In genomic region chr12:80033457-80033856, GRCh38 we compare ENCODE assay signal across 14 cellular contexts.
A peak's percentile ranks its signal among the peaks of the same experiment; 100 is the strongest.
DNase-seq lines count a peak whose midpoint lies in the region; ATAC-seq and TF ChIP-seq lines count a peak whose summit lies in the region.
"Had no signal": no experiment of that assay in that cellular context is flagged by ENCODE, and none has a peak within 500 bp of the region (broad histone marks: within the 10 kb centered on the region; RNA-seq: fewer than 3 reads in every experiment).

No MANE protein-coding gene starts in this region.

- ATAC-seq in omental fat pad (ENCODE audit: low FRiP score), result peak; percentile 32
- ATAC-seq in GM19351 (IDR thresholded peaks at IDR 0.05; ENCODE audit: unreplicated experiment), result no peak
- no peak for ATAC-seq in activated naive CD4-positive, alpha-beta T cell treated with anti-CD3 and anti-CD28 coated beads, Interleukin-2, amount 50 U/mL, for 72 hours

- H3K9me3 ChIP-seq in esophagus squamous epithelium, result no peaks in the 10 kb centered on the region

- TF ChIP-seq CTCF in AG10803 (conservative IDR thresholded peaks at IDR 0.05; ENCODE audit: low read length) (no peak), esophagus squamous epithelium (IDR thresholded peaks at IDR 0.05) (no peak), omental fat pad (IDR thresholded peaks at IDR 0.05) (no peak)

- no peaks in the 10 kb centered on the region for H3K27me3 ChIP-seq in esophagus squamous epithelium

- WGBS in esophagus squamous epithelium, 2 donors, result 37 to 52% methylated on average over 2 of the region's 2 CpGs

- H3K4me1 Mint-ChIP-seq in activated naive CD8-positive, alpha-beta T cell treated with anti-CD3 and anti-CD28 coated beads for 36 hours, result no peaks in the 10 kb centered on the region
- H3K4me1 Mint-ChIP-seq: activated CD4-positive, alpha-beta memory T cell treated with anti-CD3 and anti-CD28 coated beads, Interleukin-2, amount 10 ng/mL, durations not matched to agents 7 days and 5 days had no signal

- DNase-seq in AG10803 (ENCODE audit: low read depth) (peak; percentile 58), OCI-M1 (lab: John Stamatoyannopoulos, UW) (peak; percentile 48), esophagus squamous epithelium (lab: John Stamatoyannopoulos, UW) (no peak), omental fat pad (ENCODE audit: low spot score) (no peak), MV-4-11 (lab: John Stamatoyannopoulos, UW) (no peak)
- DNase-seq in activated naive CD8-positive, alpha-beta T cell treated with anti-CD3 and anti-CD28 coated beads for 36 hours, result no peak
- DNase-seq in activated naive CD4-positive, alpha-beta T cell treated with anti-CD3 and anti-CD28 coated beads, Interleukin-2, amount 50 U/mL, for 72 hours (ENCODE audit: low spot score in 2 of 2), result no peak
- DNase-seq: activated CD4-positive, alpha-beta memory T cell treated with anti-CD3 and anti-CD28 coated beads, Interleukin-2, amount 10 ng/mL, durations not matched to agents 7 days and 5 days; KG1; NCI-H510A; stimulated activated CD4-positive, alpha-beta T cell treated with anti-CD3 and anti-CD28 coated beads, Interleukin-15, amount 100 ng/mL, for 24 hours had no signal

- no peaks in the 10 kb centered on the region for H3K9me3 Mint-ChIP-seq in activated naive CD8-positive, alpha-beta T cell treated with anti-CD3 and anti-CD28 coated beads for 36 hours
- no peaks in the 10 kb centered on the region for H3K9me3 Mint-ChIP-seq in activated naive CD4-positive, alpha-beta T cell treated with anti-CD3 and anti-CD28 coated beads, Interleukin-2, amount 50 U/mL, for 72 hours
- H3K9me3 Mint-ChIP-seq: activated CD4-positive, alpha-beta memory T cell treated with anti-CD3 and anti-CD28 coated beads, Interleukin-2, amount 10 ng/mL, durations not matched to agents 7 days and 5 days; stimulated activated naive CD8-positive, alpha-beta T cell treated with anti-CD3 and anti-CD28 coated beads, Interleukin-15, Interleukin-2, amounts not matched to agents 100 ng/mL and 50 ng/mL, for 24 hours had no signal

- H3K36me3 Mint-ChIP-seq in activated naive CD8-positive, alpha-beta T cell treated with anti-CD3 and anti-CD28 coated beads for 36 hours, result no peaks in the 10 kb centered on the region
- no peaks in the 10 kb centered on the region for H3K36me3 Mint-ChIP-seq in activated naive CD4-positive, alpha-beta T cell treated with anti-CD3 and anti-CD28 coated beads, Interleukin-2, amount 50 U/mL, for 72 hours
- H3K36me3 Mint-ChIP-seq: activated naive CD8-positive, alpha-beta T cell had no signal

- no peaks in the 10 kb centered on the region for H3K36me3 ChIP-seq in esophagus squamous epithelium

- H3K4me3 ChIP-seq in AG10803 (ENCODE audit: low read length) (no peak overlapping the region), esophagus squamous epithelium (no peak overlapping the region)

- no peak overlapping the region for H3K4me3 Mint-ChIP-seq in activated naive CD8-positive, alpha-beta T cell treated with anti-CD3 and anti-CD28 coated beads for 36 hours
- H3K4me3 Mint-ChIP-seq: activated CD4-positive, alpha-beta memory T cell treated with anti-CD3 and anti-CD28 coated beads, Interleukin-2, amount 10 ng/mL, durations not matched to agents 7 days and 5 days; activated naive CD8-positive, alpha-beta T cell; stimulated activated naive CD8-positive, alpha-beta T cell treated with anti-CD3 and anti-CD28 coated beads, Interleukin-15, Interleukin-2, amounts not matched to agents 100 ng/mL and 50 ng/mL, for 24 hours had no signal

- intact Hi-C loops in esophagus squamous epithelium (cut with DNase I), result no loop called here

- TF ChIP-seq POLR2A in esophagus squamous epithelium (IDR thresholded peaks at IDR 0.05), result no peak

- no peak overlapping the region for H3K27ac Mint-ChIP-seq in activated naive CD8-positive, alpha-beta T cell treated with anti-CD3 and anti-CD28 coated beads for 36 hours
- H3K27ac Mint-ChIP-seq in activated naive CD4-positive, alpha-beta T cell treated with anti-CD3 and anti-CD28 coated beads, Interleukin-2, amount 50 U/mL, for 72 hours, result no peak overlapping the region
- H3K27ac Mint-ChIP-seq: activated CD4-positive, alpha-beta memory T cell treated with anti-CD3 and anti-CD28 coated beads, Interleukin-2, amount 10 ng/mL, durations not matched to agents 7 days and 5 days; activated naive CD8-positive, alpha-beta T cell; stimulated activated naive CD8-positive, alpha-beta T cell treated with anti-CD3 and anti-CD28 coated beads, Interleukin-15, Interleukin-2, amounts not matched to agents 100 ng/mL and 50 ng/mL, for 24 hours had no signal

- no peaks in the 10 kb centered on the region for H3K4me1 ChIP-seq in esophagus squamous epithelium

- H3K27me3 Mint-ChIP-seq in activated naive CD8-positive, alpha-beta T cell treated with anti-CD3 and anti-CD28 coated beads for 36 hours, result peaks cover 12% of the 10 kb centered on the region

- H3K27ac ChIP-seq in esophagus squamous epithelium, result peak overlapping the region in 3 of 4 donors; percentile 51 to 77 (median 58)

Comparison
In these comparisons a context has a peak if more than half of its experiments do, and no peak if none do; other contexts are left out.
1. DNase-seq: peak in AG10803 (single experiment) and OCI-M1 (single experiment); none in esophagus squamous epithelium (single experiment), omental fat pad (single experiment), activated naive CD8-positive, alpha-beta T cell treated with anti-CD3 and anti-CD28 coated beads for 36 hours (single experiment), MV-4-11 (single experiment) and activated naive CD4-positive, alpha-beta T cell treated with anti-CD3 and anti-CD28 coated beads, Interleukin-2, amount 50 U/mL, for 72 hours (0 of 2).